In genomic region chr2:212638694-212639093, GRCh38 we compare ENCODE assay signal across 24 cellular contexts.
"Had no signal": no experiment of that assay in that cellular context is flagged by ENCODE, and none has a peak within 500 bp of the region (broad histone marks: within the 10 kb centered on the region; RNA-seq: fewer than 3 reads in every experiment).

No MANE protein-coding gene starts in this region.

- H3K4me3 ChIP-seq: colonic mucosa, coronary artery, dorsolateral prefrontal cortex, esophagus muscularis mucosa, esophagus squamous epithelium, gastrocnemius medialis, gastroesophageal sphincter, heart left ventricle, heart right ventricle, hepatocyte had no signal

- H3K27me3 ChIP-seq: colonic mucosa, dorsolateral prefrontal cortex, esophagus muscularis mucosa, esophagus squamous epithelium, foreskin keratinocyte, gastrocnemius medialis, gastroesophageal sphincter, heart left ventricle, heart right ventricle, hepatocyte had no signal

- DNase-seq: colonic mucosa; cortex of kidney; dermis blood vessel endothelial cell; dorsolateral prefrontal cortex; effector CD4-positive, alpha-beta T cell; effector CD8-positive, alpha-beta T cell; effector memory CD4-positive, alpha-beta T cell; effector memory CD8-positive, alpha-beta T cell; endodermal cell; erythroblast; esophagus squamous epithelium; foreskin fibroblast; foreskin keratinocyte; foreskin melanocyte; gastrocnemius medialis; glutamatergic neuron; head of caudate nucleus; heart left ventricle; heart right ventricle had no signal

- H3K27ac ChIP-seq: colonic mucosa, coronary artery, dorsolateral prefrontal cortex, esophagus muscularis mucosa, foreskin keratinocyte, gastrocnemius medialis, gastroesophageal sphincter, heart left ventricle, heart right ventricle, hepatocyte had no signal

- H3K79me2 ChIP-seq: hepatocyte had no signal

- H3K36me3 ChIP-seq: colonic mucosa, esophagus muscularis mucosa, esophagus squamous epithelium, gastrocnemius medialis, gastroesophageal sphincter, heart left ventricle, heart right ventricle had no signal

- H3K4me2 ChIP-seq: hepatocyte had no signal

- H3K4me1 ChIP-seq: colonic mucosa, esophagus muscularis mucosa, gastrocnemius medialis, gastroesophageal sphincter, heart left ventricle, heart right ventricle had no signal

- H3K9me3 ChIP-seq: colonic mucosa, esophagus muscularis mucosa, esophagus squamous epithelium, gastrocnemius medialis, gastroesophageal sphincter had no signal

- H2AFZ ChIP-seq: hepatocyte had no signal

- ATAC-seq: effector memory CD8-positive, alpha-beta T cell; esophagus mucosa; foreskin keratinocyte; gastrocnemius medialis; gastroesophageal sphincter; heart left ventricle; heart right ventricle had no signal
